1 cellular context compared by ENCODE assay signal in the genomic region with DNA sequence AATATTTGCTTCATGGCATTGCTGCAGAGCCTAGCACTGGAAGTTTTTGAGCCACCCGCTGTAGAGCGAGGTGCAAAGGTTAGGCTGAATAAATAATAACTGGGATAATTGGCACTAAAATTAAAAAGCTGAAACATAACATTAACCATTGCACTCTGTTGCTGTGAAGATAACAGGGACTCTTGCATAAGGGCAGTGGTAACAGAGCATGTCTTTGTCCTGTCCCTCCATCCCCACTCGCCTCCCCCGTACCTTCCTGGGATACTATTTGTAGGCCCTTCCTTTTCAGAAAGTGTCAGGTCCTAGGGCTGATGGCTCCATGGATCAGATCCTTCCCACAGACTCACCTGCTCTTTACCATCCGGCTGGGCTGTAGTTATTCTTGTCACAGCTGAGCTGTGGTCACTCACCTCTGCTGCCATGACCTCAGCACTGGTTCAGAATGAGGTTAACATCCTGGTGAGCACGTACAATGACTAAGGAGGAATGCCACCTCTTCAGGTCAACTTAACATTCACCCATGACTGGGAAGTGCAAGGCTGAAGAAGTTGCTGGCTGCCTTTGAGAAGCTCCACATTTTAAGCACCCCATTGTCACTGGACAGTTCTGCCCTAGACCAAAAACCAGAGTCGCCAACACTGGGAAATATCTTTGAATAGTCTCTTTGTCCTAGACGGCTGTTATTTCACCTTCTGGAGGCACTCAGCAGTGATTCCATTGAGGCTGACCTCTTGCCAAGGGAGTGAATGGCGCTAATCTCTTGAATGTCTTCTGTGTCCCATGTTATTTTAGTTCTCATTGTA.
TF ChIP-seq lines count a peak whose summit lies in the region.

No MANE protein-coding gene starts in this region.

TF ChIP-seq in HepG2, 621 proteins besides CTCF, POLR2A, EP300 and RAD21 (continued from another document):
- TF ChIP-seq, protein P1, sequence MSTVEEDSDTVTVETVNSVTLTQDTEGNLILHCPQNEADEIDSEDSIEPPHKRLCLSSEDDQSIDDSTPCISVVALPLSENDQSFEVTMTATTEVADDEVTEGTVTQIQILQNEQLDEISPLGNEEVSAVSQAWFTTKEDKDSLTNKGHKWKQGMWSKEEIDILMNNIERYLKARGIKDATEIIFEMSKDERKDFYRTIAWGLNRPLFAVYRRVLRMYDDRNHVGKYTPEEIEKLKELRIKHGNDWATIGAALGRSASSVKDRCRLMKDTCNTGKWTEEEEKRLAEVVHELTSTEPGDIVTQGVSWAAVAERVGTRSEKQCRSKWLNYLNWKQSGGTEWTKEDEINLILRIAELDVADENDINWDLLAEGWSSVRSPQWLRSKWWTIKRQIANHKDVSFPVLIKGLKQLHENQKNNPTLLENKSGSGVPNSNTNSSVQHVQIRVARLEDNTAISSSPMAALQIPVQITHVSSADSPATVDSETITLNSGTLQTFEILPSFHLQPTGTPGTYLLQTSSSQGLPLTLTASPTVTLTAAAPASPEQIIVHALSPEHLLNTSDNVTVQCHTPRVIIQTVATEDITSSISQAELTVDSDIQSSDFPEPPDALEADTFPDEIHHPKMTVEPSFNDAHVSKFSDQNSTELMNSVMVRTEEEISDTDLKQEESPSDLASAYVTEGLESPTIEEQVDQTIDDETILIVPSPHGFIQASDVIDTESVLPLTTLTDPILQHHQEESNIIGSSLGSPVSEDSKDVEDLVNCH (CRISPR knock-in tag; IDR thresholded peaks at IDR 0.05) = no peak
- no peak for TF ChIP-seq CENPX (CRISPR knock-in tag; IDR thresholded peaks at IDR 0.05)
- TF ChIP-seq, protein P2, sequence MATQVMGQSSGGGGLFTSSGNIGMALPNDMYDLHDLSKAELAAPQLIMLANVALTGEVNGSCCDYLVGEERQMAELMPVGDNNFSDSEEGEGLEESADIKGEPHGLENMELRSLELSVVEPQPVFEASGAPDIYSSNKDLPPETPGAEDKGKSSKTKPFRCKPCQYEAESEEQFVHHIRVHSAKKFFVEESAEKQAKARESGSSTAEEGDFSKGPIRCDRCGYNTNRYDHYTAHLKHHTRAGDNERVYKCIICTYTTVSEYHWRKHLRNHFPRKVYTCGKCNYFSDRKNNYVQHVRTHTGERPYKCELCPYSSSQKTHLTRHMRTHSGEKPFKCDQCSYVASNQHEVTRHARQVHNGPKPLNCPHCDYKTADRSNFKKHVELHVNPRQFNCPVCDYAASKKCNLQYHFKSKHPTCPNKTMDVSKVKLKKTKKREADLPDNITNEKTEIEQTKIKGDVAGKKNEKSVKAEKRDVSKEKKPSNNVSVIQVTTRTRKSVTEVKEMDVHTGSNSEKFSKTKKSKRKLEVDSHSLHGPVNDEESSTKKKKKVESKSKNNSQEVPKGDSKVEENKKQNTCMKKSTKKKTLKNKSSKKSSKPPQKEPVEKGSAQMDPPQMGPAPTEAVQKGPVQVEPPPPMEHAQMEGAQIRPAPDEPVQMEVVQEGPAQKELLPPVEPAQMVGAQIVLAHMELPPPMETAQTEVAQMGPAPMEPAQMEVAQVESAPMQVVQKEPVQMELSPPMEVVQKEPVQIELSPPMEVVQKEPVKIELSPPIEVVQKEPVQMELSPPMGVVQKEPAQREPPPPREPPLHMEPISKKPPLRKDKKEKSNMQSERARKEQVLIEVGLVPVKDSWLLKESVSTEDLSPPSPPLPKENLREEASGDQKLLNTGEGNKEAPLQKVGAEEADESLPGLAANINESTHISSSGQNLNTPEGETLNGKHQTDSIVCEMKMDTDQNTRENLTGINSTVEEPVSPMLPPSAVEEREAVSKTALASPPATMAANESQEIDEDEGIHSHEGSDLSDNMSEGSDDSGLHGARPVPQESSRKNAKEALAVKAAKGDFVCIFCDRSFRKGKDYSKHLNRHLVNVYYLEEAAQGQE (IDR thresholded peaks at IDR 0.05; ENCODE audit: borderline replicate concordance in 1 of 2, low read depth in 1 of 2, low read length in 2 of 2) = peak in 1 of 2 experiments; percentile 80; a peak in 2 of 4 replicates
